13 cellular contexts compared by ENCODE assay signal in genomic region chr13:44474122-44474910, GRCh38.
DNase-seq lines count a peak whose midpoint lies in the region; ATAC-seq and TF ChIP-seq lines count a peak whose summit lies in the region.
"Had no signal": no experiment of that assay in that cellular context is flagged by ENCODE, and none has a peak within 500 bp of the region (broad histone marks: within the 10 kb centered on the region; RNA-seq: fewer than 3 reads in every experiment).

No MANE protein-coding gene starts in this region.

- no peaks in the 10 kb centered on the region for H3F3A ChIP-seq in smooth muscle cell (ENCODE audit: low read depth)

- no peaks in the 10 kb centered on the region for H3K36me3 ChIP-seq in mesodermal cell (ENCODE audit: control insufficient read depth, insufficient read depth, low read length)
- H3K36me3 ChIP-seq in smooth muscle cell (ENCODE audit: low read depth) = no peaks in the 10 kb centered on the region
- no peaks in the 10 kb centered on the region for H3K36me3 ChIP-seq in spleen

- WGBS in mesodermal cell (ENCODE audit: insufficient coverage in 2 of 2), 2 experiments = 73 to 83% methylated on average over 2 to 3 of the region's 4 CpGs
- 81% methylated on average over 4 of the region's 4 CpGs for WGBS in smooth muscle cell (ENCODE audit: low lambda C conversion rate)
- WGBS in spleen, 5 donors = 71 to 84% (median 73%) methylated on average over 4 of the region's 4 CpGs

- ATAC-seq in HG03196 (IDR thresholded peaks at IDR 0.05; ENCODE audit: unreplicated experiment) = no peak
- ATAC-seq in HG03565 (IDR thresholded peaks at IDR 0.05; ENCODE audit: unreplicated experiment) = no peak
- ATAC-seq: activated CD8-positive, alpha-beta T cell treated with anti-CD3 and anti-CD28 coated beads, Interleukin-2, amount 10 ng/mL, durations not matched to agents 7 days and 5 days had no signal

- no peak overlapping the region for H2AFZ ChIP-seq in smooth muscle cell (ENCODE audit: low read depth)

- intact Hi-C loops in spleen (cut with DNase I; ENCODE audit: low total_unique reads) = no loop called here

- peak; percentile 14 for DNase-seq in AG20443 (ENCODE audit: low spot score)
- DNase-seq in HT1080 (ENCODE audit: low read depth) = peak; percentile 25
- peak; percentile 22 to 25 for DNase-seq in cardiac fibroblast (ENCODE audit: low read depth in 2 of 2)
- no peak for DNase-seq in smooth muscle cell (lab: John Stamatoyannopoulos, UW; ENCODE audit: unreplicated experiment)
- DNase-seq in spleen = no peak
- DNase-seq: activated CD8-positive, alpha-beta T cell treated with anti-CD3 and anti-CD28 coated beads, Interleukin-2, amount 10 ng/mL, durations not matched to agents 7 days and 5 days; activated naive CD4-positive, alpha-beta T cell treated with anti-CD3 and anti-CD28 coated beads, Interleukin-2, amount 10 ng/mL, durations not matched to agents 7 days and 5 days; CD4-positive, CD25-positive, alpha-beta regulatory T cell; NCI-H1930; T-helper 2 cell had no signal

- H3K9ac ChIP-seq in smooth muscle cell (ENCODE audit: low read depth) = no peak overlapping the region

- H4K20me1 ChIP-seq in smooth muscle cell (ENCODE audit: low read depth) = peaks cover 43% of the 10 kb centered on the region

- TF ChIP-seq CTCF in cardiac fibroblast (IDR thresholded peaks at IDR 0.05; ENCODE audit: low read depth, low read length) (no peak), smooth muscle cell (IDR thresholded peaks at IDR 0.05; ENCODE audit: borderline replicate concordance, insufficient read depth, poor library complexity, severe bottlenecking) (no peak), spleen (IDR thresholded peaks at IDR 0.05 in 8 of 11, conservative IDR thresholded peaks at IDR 0.05 in 3 of 11) (no peak)

- H3K79me2 ChIP-seq in smooth muscle cell (ENCODE audit: low read depth) = no peaks in the 10 kb centered on the region

- H3K4me3 ChIP-seq in cardiac fibroblast (replicated peaks in 1 of 2; ENCODE audit: low read depth in 2 of 2, low read length in 2 of 2) = no peak overlapping the region
- no peak overlapping the region for H3K4me3 ChIP-seq in mesodermal cell (ENCODE audit: extremely low read depth, insufficient read depth, low read length, poor library complexity, severe bottlenecking)
- no peak overlapping the region for H3K4me3 ChIP-seq in smooth muscle cell
- no peak overlapping the region for H3K4me3 ChIP-seq in spleen

- H3K4me1 ChIP-seq in mesodermal cell (ENCODE audit: control insufficient read depth, insufficient read depth, low read length, poor library complexity, severe bottlenecking) = peaks cover 12% of the 10 kb centered on the region
- peaks cover 10% of the 10 kb centered on the region for H3K4me1 ChIP-seq in smooth muscle cell (ENCODE audit: low read depth)
- no peaks in the 10 kb centered on the region for H3K4me1 ChIP-seq in spleen

- TF ChIP-seq POLR2A in spleen (IDR thresholded peaks at IDR 0.05) = no peak

- H3K4me2 ChIP-seq in smooth muscle cell = no peak overlapping the region

- H3K27me3 ChIP-seq in smooth muscle cell (ENCODE audit: low read depth) = no peaks in the 10 kb centered on the region
- H3K27me3 ChIP-seq in spleen (replicated peaks in 1 of 7) = no peaks in the 10 kb centered on the region

- H3K27ac ChIP-seq in mesodermal cell (ENCODE audit: low read depth, low read length, severe bottlenecking) (peak overlapping the region; percentile 3), smooth muscle cell (ENCODE audit: low read depth) (no peak overlapping the region), spleen (no peak overlapping the region)

- H3K9me3 ChIP-seq in mesodermal cell (ENCODE audit: control insufficient read depth, low read length) (no peaks in the 10 kb centered on the region), smooth muscle cell (replicated peaks; ENCODE audit: low read depth) (no peaks in the 10 kb centered on the region), spleen (no peaks in the 10 kb centered on the region)

Comparison
In these comparisons a context has a peak if more than half of its experiments do, and no peak if none do; other contexts are left out.
1. DNase-seq: peak in AG20443 (single experiment), HT1080 (single experiment) and cardiac fibroblast (2 of 2); none in smooth muscle cell (single experiment) and spleen (single experiment).